ENCODE assay signal across 32 cellular contexts in genomic region chr4:84878541-84878940, GRCh38.
DNase-seq lines count a peak whose midpoint lies in the region; ATAC-seq, FAIRE-seq and TF ChIP-seq lines count a peak whose summit lies in the region.
"Had no signal": no experiment of that assay in that cellular context is flagged by ENCODE, and none has a peak within 500 bp of the region (broad histone marks: within the 10 kb centered on the region; RNA-seq: fewer than 3 reads in every experiment).

No MANE protein-coding gene starts in this region.

- peaks cover 0 to 4% (median 0%) of the 10 kb centered on the region in 3 donors for H3K9me3 Mint-ChIP-seq in T-cell
- H3K9me3 Mint-ChIP-seq: activated CD4-positive, alpha-beta memory T cell treated with anti-CD3 and anti-CD28 coated beads, Interleukin-2, amount 10 ng/mL, durations not matched to agents 7 days and 5 days; activated naive CD4-positive, alpha-beta T cell treated with anti-CD3 and anti-CD28 coated beads for 36 hours; activated T-helper 1 cell treated with anti-CD3 and anti-CD28 coated beads, Interleukin-12 subunit alpha, Interleukin-12 subunit beta, Interleukin-2, Interleukin-4 antibody, amounts not matched to agents 30 ng/mL and 10 ng/mL and 1 ng/mL, durations not matched to agents 14 hours and 24 hours and 36 hours; GM23338; memory B cell had no signal

- no peaks in the 10 kb centered on the region for H3K27me3 ChIP-seq in adipocyte (replicated peaks; ENCODE audit: control insufficient read depth, insufficient read depth, low read length)
- no peaks in the 10 kb centered on the region for H3K27me3 ChIP-seq in skeletal muscle satellite cell (ENCODE audit: control insufficient read depth, insufficient read depth, low read length)
- no peaks in the 10 kb centered on the region for H3K27me3 ChIP-seq in BE2C
- H3K27me3 ChIP-seq: adrenal gland, MG63, right lobe of liver, transverse colon had no signal

- H3K9me3 ChIP-seq in adipocyte (ENCODE audit: control insufficient read depth, low read length) (no peaks in the 10 kb centered on the region), skeletal muscle satellite cell (replicated peaks; ENCODE audit: low read length) (no peaks in the 10 kb centered on the region), BE2C (no peaks in the 10 kb centered on the region)
- H3K9me3 ChIP-seq: adrenal gland, Caco-2, MG63, prostate gland, right lobe of liver, transverse colon had no signal

- H3K9ac ChIP-seq in adipocyte (ENCODE audit: low read length), result no peak overlapping the region
- peak overlapping the region; percentile 35 for H3K9ac ChIP-seq in skeletal muscle satellite cell (ENCODE audit: low read depth, low read length)

- peak; percentile 8 for FAIRE-seq in G401.6 (lab: Jason Lieb, UNC)

- H3K4me3 ChIP-seq in adipocyte (ENCODE audit: low read length) (no peak overlapping the region), fibroblast of villous mesenchyme (ENCODE audit: low read depth, low read length) (no peak overlapping the region), skeletal muscle satellite cell (ENCODE audit: low read length) (no peak overlapping the region), BE2C (ENCODE audit: low read depth, low read length) (no peak overlapping the region)
- H3K4me3 ChIP-seq: adrenal gland, GM23338, MG63, prostate gland, right lobe of liver, transverse colon had no signal

- H3K36me3 ChIP-seq in adipocyte (ENCODE audit: control insufficient read depth, insufficient read depth, low read length, severe bottlenecking), result peaks cover 7% of the 10 kb centered on the region
- H3K36me3 ChIP-seq in skeletal muscle satellite cell (ENCODE audit: insufficient read depth, low read length), result no peaks in the 10 kb centered on the region
- H3K36me3 ChIP-seq in BE2C, result no peaks in the 10 kb centered on the region; the same call in 1 of the 2 replicates
- H3K36me3 ChIP-seq: MG63, prostate gland, right lobe of liver, transverse colon had no signal

- no peak for TF ChIP-seq CTCF in fibroblast of villous mesenchyme (IDR thresholded peaks at IDR 0.05; ENCODE audit: insufficient read depth, low read depth, low read length)
- no peak for TF ChIP-seq CTCF in BE2C (IDR thresholded peaks at IDR 0.05; ENCODE audit: low read depth, low read length)

- H3K27ac Mint-ChIP-seq in T-cell, result no peak overlapping the region
- H3K27ac Mint-ChIP-seq: activated CD4-positive, alpha-beta memory T cell treated with anti-CD3 and anti-CD28 coated beads, Interleukin-2, amount 10 ng/mL, durations not matched to agents 7 days and 5 days; activated naive CD4-positive, alpha-beta T cell treated with anti-CD3 and anti-CD28 coated beads for 36 hours; activated T-helper 1 cell treated with anti-CD3 and anti-CD28 coated beads, Interleukin-12 subunit alpha, Interleukin-12 subunit beta, Interleukin-2, Interleukin-4 antibody, amounts not matched to agents 30 ng/mL and 10 ng/mL and 1 ng/mL, durations not matched to agents 14 hours and 24 hours and 36 hours; brain; GM23338; immature natural killer cell; memory B cell; stimulated activated effector memory CD8-positive, alpha-beta T cell treated with anti-CD3 and anti-CD28 coated beads, Interleukin-12 subunit alpha, Interleukin-12 subunit beta, amount 100 ng/mL, for 72 hours had no signal

- no peaks in the 10 kb centered on the region for H3K36me3 Mint-ChIP-seq in T-cell
- H3K36me3 Mint-ChIP-seq: immature natural killer cell; memory B cell; stimulated activated effector memory CD8-positive, alpha-beta T cell treated with anti-CD3 and anti-CD28 coated beads, Interleukin-12 subunit alpha, Interleukin-12 subunit beta, amount 100 ng/mL, for 72 hours had no signal

- no peaks in the 10 kb centered on the region for H3K27me3 Mint-ChIP-seq in T-cell
- H3K27me3 Mint-ChIP-seq: activated CD4-positive, alpha-beta memory T cell treated with anti-CD3 and anti-CD28 coated beads, Interleukin-2, amount 10 ng/mL, durations not matched to agents 7 days and 5 days; brain had no signal

- H3K4me1 ChIP-seq in adipocyte (ENCODE audit: control insufficient read depth, insufficient read depth, low read length) (peaks cover 26% of the 10 kb centered on the region), skeletal muscle satellite cell (ENCODE audit: control insufficient read depth, insufficient read depth, low read length) (peaks cover 36% of the 10 kb centered on the region), BE2C (no peaks in the 10 kb centered on the region; the same call in 1 of the 2 replicates)
- H3K4me1 ChIP-seq: prostate gland, right lobe of liver, transverse colon had no signal

- no peak overlapping the region for H3K4me3 Mint-ChIP-seq in T-cell
- H3K4me3 Mint-ChIP-seq: activated CD4-positive, alpha-beta memory T cell treated with anti-CD3 and anti-CD28 coated beads, Interleukin-2, amount 10 ng/mL, durations not matched to agents 7 days and 5 days; activated naive CD4-positive, alpha-beta T cell treated with anti-CD3 and anti-CD28 coated beads for 36 hours; activated T-helper 1 cell treated with anti-CD3 and anti-CD28 coated beads, Interleukin-12 subunit alpha, Interleukin-12 subunit beta, Interleukin-2, Interleukin-4 antibody, amounts not matched to agents 30 ng/mL and 10 ng/mL and 1 ng/mL, durations not matched to agents 14 hours and 24 hours and 36 hours; brain; GM23338; immature natural killer cell; memory B cell; stimulated activated effector memory CD8-positive, alpha-beta T cell treated with anti-CD3 and anti-CD28 coated beads, Interleukin-12 subunit alpha, Interleukin-12 subunit beta, amount 100 ng/mL, for 72 hours had no signal

- peak overlapping the region; percentile 4 for H3K4me2 ChIP-seq in skeletal muscle satellite cell (ENCODE audit: low read length)
- H3K4me2 ChIP-seq: GM23338 had no signal

- CTCF ChIA-PET in T-cell (lab: Charles Lee), result no interaction called here

- no peak for ATAC-seq in T-cell (replicated peaks in 1 of 4)
- ATAC-seq: GM23338; left lobe of liver; right lobe of liver; stimulated activated effector memory CD8-positive, alpha-beta T cell treated with anti-CD3 and anti-CD28 coated beads, Interleukin-12 subunit alpha, Interleukin-12 subunit beta, amount 100 ng/mL, for 72 hours had no signal

- POLR2A ChIA-PET in T-cell (lab: Charles Lee), result no interaction called here

- no peaks in the 10 kb centered on the region for H3K4me1 Mint-ChIP-seq in T-cell
- H3K4me1 Mint-ChIP-seq: activated CD4-positive, alpha-beta memory T cell treated with anti-CD3 and anti-CD28 coated beads, Interleukin-2, amount 10 ng/mL, durations not matched to agents 7 days and 5 days; brain; immature natural killer cell; memory B cell; stimulated activated effector memory CD8-positive, alpha-beta T cell treated with anti-CD3 and anti-CD28 coated beads, Interleukin-12 subunit alpha, Interleukin-12 subunit beta, amount 100 ng/mL, for 72 hours had no signal

- DNase-seq in adipocyte (ENCODE audit: low read depth) (peak; percentile 13), fibroblast of villous mesenchyme (ENCODE audit: low read depth) (peak; percentile 28), T-cell (no peak), BE2C (no peak), NCI-H82 treated with DMSO at 0.1 percent for 48 hours (lab: John Stamatoyannopoulos, UW; ENCODE audit: unreplicated experiment) (no peak)
- DNase-seq: activated CD4-positive, alpha-beta memory T cell treated with anti-CD3 and anti-CD28 coated beads, Interleukin-2, amount 10 ng/mL, durations not matched to agents 7 days and 5 days; activated CD4-positive, alpha-beta T cell treated with anti-CD3 and anti-CD28 coated beads for 1 hour; activated CD8-positive, alpha-beta memory T cell treated with anti-CD3 and anti-CD28 coated beads, Interleukin-2, amount 50 U/mL, for 48 hours; activated naive CD4-positive, alpha-beta T cell treated with anti-CD3 and anti-CD28 coated beads for 36 hours; adrenal gland; C1 segment of cervical spinal cord; Caco-2; DMS53; hypothalamus; immature natural killer cell; KBM-7; MG63; NCI-H1105 treated with DMSO at 0.1 percent for 48 hours; NCI-H2029; NCI-H526; right lobe of liver; Right ventricle myocardium superior; transverse colon had no signal

Comparison
In these comparisons a context has a peak if more than half of its experiments do, and no peak if none do; other contexts are left out.
1. DNase-seq: peak in adipocyte (single experiment) and fibroblast of villous mesenchyme (single experiment); none in T-cell (0 of 34), BE2C (single experiment) and NCI-H82 treated with DMSO at 0.1 percent for 48 hours (single experiment).